ENCODE assay signal across 1 cellular context in genomic region chr2:68741805-68742306, GRCh38.
TF ChIP-seq lines count a peak whose summit lies in the region.

No MANE protein-coding gene starts in this region.

TF ChIP-seq in HepG2, 621 proteins besides CTCF, POLR2A, EP300 and RAD21 (continued from another document):
- TF ChIP-seq, protein P1, sequence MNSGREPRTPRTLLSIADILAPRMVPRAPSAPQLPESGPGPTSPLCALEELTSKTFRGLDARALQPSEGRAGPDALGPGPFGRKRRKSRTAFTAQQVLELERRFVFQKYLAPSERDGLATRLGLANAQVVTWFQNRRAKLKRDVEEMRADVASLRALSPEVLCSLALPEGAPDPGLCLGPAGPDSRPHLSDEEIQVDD (CRISPR knock-in tag; IDR thresholded peaks at IDR 0.05; ENCODE audit: borderline replicate concordance) = no peak
